Comparison of ENCODE assay signal across 12 cellular contexts in genomic region chr12:75975692-75976091, GRCh38. TPM values are rescaled to one million over a fixed set of nuclear protein-coding genes. Genes with fewer than 3 reads are reported as not detected.
DNase-seq lines count a peak whose midpoint lies in the region; ATAC-seq and TF ChIP-seq lines count a peak whose summit lies in the region.
"Had no signal": no experiment of that assay in that cellular context is flagged by ENCODE, and none has a peak within 500 bp of the region (broad histone marks: within the 10 kb centered on the region; RNA-seq: fewer than 3 reads in every experiment).

No MANE protein-coding gene starts in this region.

- H3K27me3 ChIP-seq in CD4-positive, alpha-beta memory T cell (ENCODE audit: insufficient read depth, low read length), result no peaks in the 10 kb centered on the region
- no peaks in the 10 kb centered on the region for H3K27me3 ChIP-seq in HL-60 (ENCODE audit: insufficient read depth, poor library complexity, severe bottlenecking)
- H3K27me3 ChIP-seq in PC-9 (ENCODE audit: insufficient read depth, low read depth), result no peaks in the 10 kb centered on the region
- no peaks in the 10 kb centered on the region for H3K27me3 ChIP-seq in hepatocyte
- no peaks in the 10 kb centered on the region for H3K27me3 ChIP-seq in lower lobe of right lung (ENCODE audit: low read depth)
- H3K27me3 ChIP-seq in transverse colon, result no peaks in the 10 kb centered on the region
- H3K27me3 ChIP-seq: testis had no signal

- no peaks in the 10 kb centered on the region for H3K27me3 Mint-ChIP-seq in CD4-positive, alpha-beta memory T cell

- H3K27ac ChIP-seq in CD4-positive, alpha-beta memory T cell (ENCODE audit: low read depth, low read length), result no peak overlapping the region
- peak overlapping the region; percentile 60 for H3K27ac ChIP-seq in HL-60 (replicated peaks)
- peak overlapping the region; percentile 99 for H3K27ac ChIP-seq in PC-9
- H3K27ac ChIP-seq in hepatocyte, result peak overlapping the region; percentile 96
- no peak overlapping the region for H3K27ac ChIP-seq in lower lobe of right lung
- H3K27ac ChIP-seq in transverse colon, result no peak overlapping the region
- H3K27ac ChIP-seq: testis had no signal

- TF ChIP-seq CTCF in HL-60 (IDR thresholded peaks at IDR 0.05; ENCODE audit: insufficient read depth, low read length) (no peak), PC-9 (conservative IDR thresholded peaks at IDR 0.05) (no peak), hepatocyte (IDR thresholded peaks at IDR 0.05; ENCODE audit: poor library complexity) (no peak), lower lobe of right lung (IDR thresholded peaks at IDR 0.05) (no peak), transverse colon (IDR thresholded peaks at IDR 0.05) (no peak)

- no TSS peak for BruUV-seq in PC-9 (replicated peaks; lab: Mats Ljungman, UMichigan)

- H3K27ac Mint-ChIP-seq in CD4-positive, alpha-beta memory T cell, result peak overlapping the region in 5 of 7 donors; percentile 4 to 93 (median 58)
- H3K27ac Mint-ChIP-seq: endodermal cell had no signal

- H3K4me1 ChIP-seq in CD4-positive, alpha-beta memory T cell (ENCODE audit: insufficient read depth, low read length), result peaks cover 28% of the 10 kb centered on the region
- peaks cover 52% of the 10 kb centered on the region for H3K4me1 ChIP-seq in PC-9 (replicated peaks; ENCODE audit: insufficient read depth)
- H3K4me1 ChIP-seq in hepatocyte (ENCODE audit: insufficient read depth), result peaks cover 36% of the 10 kb centered on the region
- H3K4me1 ChIP-seq in lower lobe of right lung, result peaks cover 61% of the 10 kb centered on the region
- peaks cover 11 to 29% (median 18%) of the 10 kb centered on the region in 4 donors for H3K4me1 ChIP-seq in transverse colon

- no peak overlapping the region for H3K4me3 Mint-ChIP-seq in CD4-positive, alpha-beta memory T cell
- H3K4me3 Mint-ChIP-seq: endodermal cell had no signal

- H4K20me1 ChIP-seq in PC-9 (ENCODE audit: insufficient read depth), result no peaks in the 10 kb centered on the region
- H4K20me1 ChIP-seq in hepatocyte (ENCODE audit: insufficient read depth, poor library complexity, severe bottlenecking), result no peaks in the 10 kb centered on the region

- H2AFZ ChIP-seq in PC-9, result no peak overlapping the region
- H2AFZ ChIP-seq in hepatocyte, result peak overlapping the region; percentile 17

- no peaks in the 10 kb centered on the region for H3K36me3 ChIP-seq in CD4-positive, alpha-beta memory T cell (ENCODE audit: insufficient read depth, low read length)
- no peaks in the 10 kb centered on the region for H3K36me3 ChIP-seq in PC-9 (ENCODE audit: low read depth)
- no peaks in the 10 kb centered on the region for H3K36me3 ChIP-seq in hepatocyte (replicated peaks; ENCODE audit: insufficient read depth, low read depth)
- H3K36me3 ChIP-seq in lower lobe of right lung, result no peaks in the 10 kb centered on the region
- H3K36me3 ChIP-seq in transverse colon, result no peaks in the 10 kb centered on the region

- H3K36me3 Mint-ChIP-seq in CD4-positive, alpha-beta memory T cell, result no peaks in the 10 kb centered on the region

- peak overlapping the region; percentile 49; the same call in 1 of the 2 replicates for H3K4me2 ChIP-seq in PC-9
- H3K4me2 ChIP-seq in hepatocyte, result no peak overlapping the region

- in situ Hi-C loops in transverse colon (cut with MboI; ENCODE audit: low pct_ligation_motif_present in 1 of 4, low pct_unique_long_range_greater_than_20kb in 1 of 4, low sequenced_read_pairs in 3 of 4), result no loop called here

- no peak for ATAC-seq in lower lobe of right lung

- WGBS in hepatocyte (ENCODE audit: low lambda C conversion rate, missing lambda C conversion rate), result 82% methylated on average over 2 of the region's 2 CpGs
- 74 to 75% methylated on average over 2 of the region's 2 CpGs for WGBS in transverse colon (ENCODE audit: low coverage in 1 of 2), 2 donors

- H3K9me2 ChIP-seq in PC-9 (ENCODE audit: insufficient read depth), result no peaks in the 10 kb centered on the region
- H3K9me2 ChIP-seq in hepatocyte (replicated peaks; ENCODE audit: insufficient read depth), result no peaks in the 10 kb centered on the region

- H3K9me3 Mint-ChIP-seq in CD4-positive, alpha-beta memory T cell, result peaks cover 0 to 2% (median 0%) of the 10 kb centered on the region in 8 donors
- H3K9me3 Mint-ChIP-seq: endodermal cell had no signal

- no peak for DNase-seq in CD4-positive, alpha-beta memory T cell
- DNase-seq in HL-60 (ENCODE audit: low read depth in 1 of 2, low spot score in 1 of 2) (peak in 1 of 2 experiments; percentile 13), PC-9 (no peak), hepatocyte (ENCODE audit: low spot score) (no peak), lower lobe of right lung (no peak), NCI-H2171 (lab: John Stamatoyannopoulos, UW) (no peak), transverse colon (no peak)
- DNase-seq: activated T-cell treated with anti-CD3 and anti-CD28 coated beads for 4 hours, COR-L47, endodermal cell, NCI-H2171 treated with DMSO at 0.1 percent for 48 hours, testis had no signal

- peaks cover 46% of the 10 kb centered on the region for H3F3A ChIP-seq in PC-9 (ENCODE audit: insufficient read depth, low read depth)

- intact Hi-C loops in CD4-positive, alpha-beta memory T cell (cut with micrococcal nuclease), result no loop called here
- intact Hi-C loops in PC-9 (cut with micrococcal nuclease; ENCODE audit: unreplicated experiment), result loop anchor here (5.0 kb wide), 2 partner anchors 193 to 318 kb away; no protein-coding TSS in a partner anchor
- intact Hi-C loops in lower lobe of right lung (cut with DNase I), result no loop called here
- intact Hi-C loops in transverse colon (cut with DNase I; ENCODE audit: low total_unique reads), result no loop called here

- TF ChIP-seq POLR2A in transverse colon (IDR thresholded peaks at IDR 0.05), result no peak

- no peak for TF ChIP-seq EP300 in transverse colon (IDR thresholded peaks at IDR 0.05; ENCODE audit: low read depth)

- POLR2A ChIA-PET in CD4-positive, alpha-beta memory T cell (lab: Charles Lee; ENCODE audit: partially characterized antibody), result interaction anchor here (0.6 kb wide), 1 partner anchor 7 kb away, joined by 3 read pairs; no protein-coding TSS in a partner anchor
- POLR2A ChIA-PET in PC-9 (lab: Charles Lee; ENCODE audit: unreplicated experiment), result no interaction called here

- no peaks in the 10 kb centered on the region for H3K9me3 ChIP-seq in CD4-positive, alpha-beta memory T cell (ENCODE audit: control insufficient read depth in 1 of 2, low read length in 2 of 2)
- no peaks in the 10 kb centered on the region; the same call in 1 of the 2 replicates for H3K9me3 ChIP-seq in PC-9 (ENCODE audit: insufficient read depth, low read depth)
- no peaks in the 10 kb centered on the region for H3K9me3 ChIP-seq in hepatocyte (ENCODE audit: low read depth)
- no peaks in the 10 kb centered on the region for H3K9me3 ChIP-seq in lower lobe of right lung
- no peaks in the 10 kb centered on the region for H3K9me3 ChIP-seq in transverse colon
- H3K9me3 ChIP-seq: testis had no signal

- CTCF ChIA-PET in CD4-positive, alpha-beta memory T cell (lab: Charles Lee; ENCODE audit: partially characterized antibody), result interaction anchor here (1.3 kb wide), 1 partner anchor 56 kb away, joined by 5 read pairs; the partner anchor contains the start of gene PHLDA1
- CTCF ChIA-PET in PC-9 (lab: Charles Lee), result interaction anchor here (0.6 kb wide), 1 partner anchor 58 kb away, joined by 4 read pairs; no protein-coding TSS in a partner anchor

- no peaks in the 10 kb centered on the region for H3K79me2 ChIP-seq in PC-9 (ENCODE audit: low read depth)
- no peaks in the 10 kb centered on the region for H3K79me2 ChIP-seq in hepatocyte

- no peak overlapping the region for H3K4me3 ChIP-seq in CD4-positive, alpha-beta memory T cell (ENCODE audit: low read length in 2 of 2)
- no peak overlapping the region for H3K4me3 ChIP-seq in HL-60 (replicated peaks; ENCODE audit: insufficient read depth, low read length)
- no peak overlapping the region for H3K4me3 ChIP-seq in PC-9
- H3K4me3 ChIP-seq in hepatocyte, result no peak overlapping the region
- no peak overlapping the region for H3K4me3 ChIP-seq in lower lobe of right lung
- no peak overlapping the region for H3K4me3 ChIP-seq in transverse colon
- H3K4me3 ChIP-seq: testis had no signal

- H3K4me1 Mint-ChIP-seq in CD4-positive, alpha-beta memory T cell, result peaks cover 21 to 44% (median 30%) of the 10 kb centered on the region in 4 donors

RNA-seq across cellular contexts. Expression of gene PHLDA1, which starts 55.9 kb away (rescaled TPM):
- 1 to 10 TPM; 8.2 to 8.5 TPM for total RNA-seq in CD4-positive, alpha-beta memory T cell
- polyA plus RNA-seq in CD4-positive, alpha-beta memory T cell, result 1 to 10 TPM; 1.3 to 2.3 TPM
- total RNA-seq in PC-9 (2021) (29.1 and 38.3 TPM in 2 replicates), hepatocyte (47.9 and 50.8 TPM in 2 replicates), lower lobe of right lung (12.2 TPM), transverse colon (1 to 10 TPM; 4.2 to 8.4 (median 7.0) TPM)
- polyA plus RNA-seq in hepatocyte, result 29.9 and 37.2 TPM in 2 replicates

Comparison
In these comparisons a context has a peak if more than half of its experiments do, and no peak if none do; other contexts are left out.
1. H3K27ac ChIP-seq: peak in HL-60 (single experiment), PC-9 (single experiment) and hepatocyte (single experiment); none in CD4-positive, alpha-beta memory T cell (single experiment), lower lobe of right lung (single experiment) and transverse colon (0 of 4).